Comparison of ENCODE assay signal across 8 cellular contexts in the genomic region with DNA sequence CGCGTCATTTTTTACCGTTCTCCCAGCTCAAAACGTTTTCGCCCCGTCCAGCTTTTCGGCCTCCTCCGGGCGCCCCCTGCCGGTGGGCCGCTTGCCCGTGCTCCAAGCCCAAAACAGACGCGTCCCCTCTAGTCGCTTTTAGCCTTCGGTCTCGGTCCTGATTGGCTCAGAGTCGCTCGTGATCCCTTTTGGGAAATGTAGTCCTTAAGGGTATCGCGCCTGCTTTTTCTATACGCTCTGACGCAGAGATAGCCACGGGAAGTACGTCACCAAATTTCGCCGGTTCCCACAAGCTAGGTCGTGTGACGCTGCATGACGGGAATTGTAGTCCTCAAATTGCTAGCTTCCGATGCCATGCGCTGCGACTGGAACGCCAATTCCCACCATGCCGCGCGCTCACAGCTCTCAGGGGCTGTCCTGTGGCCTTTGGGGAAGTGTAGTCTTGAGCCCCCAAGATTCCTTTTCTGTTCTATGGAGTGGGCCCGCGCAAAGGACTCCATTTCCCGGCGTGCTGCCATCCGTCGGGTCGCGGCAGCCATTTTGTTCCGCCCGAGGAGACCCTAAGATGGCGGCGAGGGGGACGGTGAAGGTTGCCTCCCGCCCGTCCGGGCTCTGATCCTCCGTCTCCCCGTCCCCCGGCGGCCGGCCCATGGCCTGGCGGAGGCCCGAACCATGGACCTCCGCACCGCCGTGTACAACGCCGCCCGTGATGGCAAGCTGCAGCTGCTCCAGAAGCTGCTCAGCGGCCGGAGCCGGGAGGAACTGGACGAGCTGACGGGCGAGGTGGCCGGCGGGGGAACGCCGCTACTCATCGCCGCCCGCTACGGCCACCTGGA.
DNase-seq lines count a peak whose midpoint lies in the region; ATAC-seq and TF ChIP-seq lines count a peak whose summit lies in the region.

A gene with protein sequence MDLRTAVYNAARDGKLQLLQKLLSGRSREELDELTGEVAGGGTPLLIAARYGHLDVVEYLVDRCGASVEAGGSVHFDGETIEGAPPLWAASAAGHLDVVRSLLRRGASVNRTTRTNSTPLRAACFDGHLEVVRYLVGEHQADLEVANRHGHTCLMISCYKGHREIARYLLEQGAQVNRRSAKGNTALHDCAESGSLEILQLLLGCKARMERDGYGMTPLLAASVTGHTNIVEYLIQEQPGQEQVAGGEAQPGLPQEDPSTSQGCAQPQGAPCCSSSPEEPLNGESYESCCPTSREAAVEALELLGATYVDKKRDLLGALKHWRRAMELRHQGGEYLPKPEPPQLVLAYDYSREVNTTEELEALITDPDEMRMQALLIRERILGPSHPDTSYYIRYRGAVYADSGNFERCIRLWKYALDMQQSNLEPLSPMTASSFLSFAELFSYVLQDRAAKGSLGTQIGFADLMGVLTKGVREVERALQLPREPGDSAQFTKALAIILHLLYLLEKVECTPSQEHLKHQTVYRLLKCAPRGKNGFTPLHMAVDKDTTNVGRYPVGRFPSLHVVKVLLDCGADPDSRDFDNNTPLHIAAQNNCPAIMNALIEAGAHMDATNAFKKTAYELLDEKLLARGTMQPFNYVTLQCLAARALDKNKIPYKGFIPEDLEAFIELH (plus strand): TSS at position 552 of the 836 bp plus-strand sequence. CDS start 121 bp downstream, at position 673.

- H3K4me2 ChIP-seq in MM.1S (ENCODE audit: low read depth, low read length): peak within 1 kb of the TSS; percentile 100

- TF ChIP-seq CTCF in MM.1S (IDR thresholded peaks at IDR 0.05; ENCODE audit: low read length) (peak; percentile 99), nephron progenitor cell (IDR thresholded peaks at IDR 0.05) (peak; percentile 100)

- H3K9me3 ChIP-seq in MM.1S (replicated peaks; ENCODE audit: insufficient read depth, low read length): no peaks in the 10 kb centered on the region

- no peaks in the 10 kb centered on the region for H4K20me1 ChIP-seq in MM.1S (ENCODE audit: insufficient read depth, low read length)

- H3K36me3 Mint-ChIP-seq in nephron progenitor cell (ENCODE audit: low read depth): peaks cover 17% of the 10 kb centered on the region

- peak within 1 kb of the TSS; percentile 67; the same call in 1 of the 2 replicates for H3K27ac ChIP-seq in MM.1S (ENCODE audit: low read length)

- H3K9me2 ChIP-seq in MM.1S (replicated peaks; ENCODE audit: insufficient read depth, low read length): no peaks in the 10 kb centered on the region

- H3F3A ChIP-seq in MM.1S (ENCODE audit: insufficient read depth, low read length): no peaks in the 10 kb centered on the region

- peaks cover 23% of the 10 kb centered on the region for H3K27me3 ChIP-seq in MM.1S (replicated peaks; ENCODE audit: insufficient read depth, low read length)

- 0 out of 2 replicates have a peak, but pooled peaks cover 9% of the 10 kb centered on the region for H3K36me3 ChIP-seq in MM.1S (replicated peaks; ENCODE audit: insufficient read depth, low read length)

- peak within 1 kb of the TSS; percentile 96 for H3K9ac ChIP-seq in MM.1S (ENCODE audit: low read length)

- H2AFZ ChIP-seq in MM.1S (ENCODE audit: low read length): peak within 1 kb of the TSS; percentile 82

- DNase-seq in GF-D8 (lab: John Stamatoyannopoulos, UW): peak; percentile 100
- DNase-seq in HCEC 1CT: peak; percentile 100
- DNase-seq in MM.1S: peak; percentile 100
- peak; percentile 98 for DNase-seq in SIG-M5 (lab: John Stamatoyannopoulos, UW)
- DNase-seq in activated gamma-delta T cell (lab: John Stamatoyannopoulos, UW): peak; percentile 93
- DNase-seq in fibroblast of the conjunctiva (ENCODE audit: low read depth): peak; percentile 100
- DNase-seq in nephron progenitor cell: peak; percentile 99
- DNase-seq in stimulated activated naive CD8-positive, alpha-beta T cell treated with anti-CD3 and anti-CD28 coated beads, Interleukin-15, amount 100 ng/mL, for 72 hours: peak; percentile 98 to 99

- H3K4me1 ChIP-seq in MM.1S (ENCODE audit: low read length): peaks cover 7% of the 10 kb centered on the region

- peak within 1 kb of the TSS; percentile 95 for H3K4me3 ChIP-seq in MM.1S (ENCODE audit: low read length)

- H3K9me3 Mint-ChIP-seq in nephron progenitor cell: no peaks in the 10 kb centered on the region
- no peaks in the 10 kb centered on the region for H3K9me3 Mint-ChIP-seq in stimulated activated naive CD8-positive, alpha-beta T cell treated with anti-CD3 and anti-CD28 coated beads, Interleukin-15, amount 100 ng/mL, for 72 hours

- H3K27ac Mint-ChIP-seq in nephron progenitor cell: peak within 1 kb of the TSS; percentile 72
- H3K27ac Mint-ChIP-seq in stimulated activated naive CD8-positive, alpha-beta T cell treated with anti-CD3 and anti-CD28 coated beads, Interleukin-15, amount 100 ng/mL, for 72 hours: peak within 1 kb of the TSS; percentile 96 to 97

- H3K27me3 Mint-ChIP-seq in nephron progenitor cell (ENCODE audit: low read depth, poor library complexity): peaks cover 26% of the 10 kb centered on the region
- peaks cover under 1% of the 10 kb centered on the region for H3K27me3 Mint-ChIP-seq in stimulated activated naive CD8-positive, alpha-beta T cell treated with anti-CD3 and anti-CD28 coated beads, Interleukin-15, amount 100 ng/mL, for 72 hours

- peak; percentile 96 for ATAC-seq in stimulated activated naive CD8-positive, alpha-beta T cell treated with anti-CD3 and anti-CD28 coated beads, Interleukin-15, amount 100 ng/mL, for 72 hours

- H3K4me1 Mint-ChIP-seq in nephron progenitor cell: peaks cover 19% of the 10 kb centered on the region
- H3K4me1 Mint-ChIP-seq in stimulated activated naive CD8-positive, alpha-beta T cell treated with anti-CD3 and anti-CD28 coated beads, Interleukin-15, amount 100 ng/mL, for 72 hours: peaks cover 44% of the 10 kb centered on the region

- peaks cover 45% of the 10 kb centered on the region for H3K79me2 ChIP-seq in MM.1S (ENCODE audit: low read length)

- H3K4me3 Mint-ChIP-seq in nephron progenitor cell: peak within 1 kb of the TSS; percentile 83
- H3K4me3 Mint-ChIP-seq in stimulated activated naive CD8-positive, alpha-beta T cell treated with anti-CD3 and anti-CD28 coated beads, Interleukin-15, amount 100 ng/mL, for 72 hours: peak within 1 kb of the TSS; percentile 84 to 92

Comparison
In these comparisons a context has a peak if more than half of its experiments do, and no peak if none do; other contexts are left out.
1. Peak in every context shown above with its lines: DNase-seq, ATAC-seq, H3K4me3 ChIP-seq and H3K27ac ChIP-seq.